ENCODE assay signal across 15 cellular contexts in the genomic region with DNA sequence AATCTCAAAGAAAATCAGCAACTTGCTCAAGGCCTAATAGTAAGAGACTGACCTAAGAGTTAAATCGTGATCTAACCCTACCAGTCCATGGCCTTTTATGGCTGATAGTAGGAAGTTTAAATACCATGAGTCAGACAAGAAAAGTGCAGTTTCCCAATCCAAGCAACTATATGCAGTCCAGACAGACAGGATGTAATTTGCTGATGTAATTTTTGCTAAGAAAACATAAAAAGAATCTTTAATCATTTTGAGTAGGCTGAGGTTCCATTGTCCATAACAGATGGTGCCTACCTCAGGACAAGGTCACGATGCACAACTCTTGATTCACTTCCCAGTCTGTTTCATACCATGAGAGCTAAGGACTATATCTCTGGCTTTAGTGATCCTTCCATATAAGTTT.
DNase-seq lines count a peak whose midpoint lies in the region; TF ChIP-seq lines count a peak whose summit lies in the region.
"Had no signal": no experiment of that assay in that cellular context is flagged by ENCODE, and none has a peak within 500 bp of the region (broad histone marks: within the 10 kb centered on the region; RNA-seq: fewer than 3 reads in every experiment).

No MANE protein-coding gene starts in this region.

- H3K36me3 ChIP-seq in breast epithelium (no peaks in the 10 kb centered on the region), testis (ENCODE audit: low read depth, missing control alignments) (no peaks in the 10 kb centered on the region)
- H3K36me3 ChIP-seq: ascending aorta had no signal

- peak; percentile 66 for DNase-seq in MCF 10A (ENCODE audit: unreplicated experiment)
- no peak for DNase-seq in breast epithelium (ENCODE audit: low spot score in 2 of 2)
- DNase-seq in RWPE1 (ENCODE audit: low spot score), result peak; percentile 30
- DNase-seq in fibroblast of pulmonary artery (ENCODE audit: low read depth), result peak; percentile 79
- DNase-seq in stromal cell of bone marrow (ENCODE audit: low read depth), result peak; percentile 34
- DNase-seq in activated CD4-positive, alpha-beta T cell treated with anti-CD3 and anti-CD28 coated beads for 4 hours, result no peak
- DNase-seq in HuH-7 (ENCODE audit: low spot score), result no peak
- no peak for DNase-seq in testis
- DNase-seq: activated CD4-positive, alpha-beta T cell treated with anti-CD3 and anti-CD28 coated beads, Interleukin-2, amount 50 U/mL, for 1 hour; DND-41; endodermal cell; occipital lobe; T-helper 2 cell had no signal

- TF ChIP-seq CTCF in MCF 10A (IDR thresholded peaks at IDR 0.05; ENCODE audit: unreplicated experiment) (no peak), breast epithelium (IDR thresholded peaks at IDR 0.05) (no peak), RWPE1 (conservative IDR thresholded peaks at IDR 0.05; ENCODE audit: low read depth) (no peak), fibroblast of pulmonary artery (IDR thresholded peaks at IDR 0.05; ENCODE audit: low read length, missing control alignments) (no peak), testis (IDR thresholded peaks at IDR 0.05) (no peak)

- H3K27ac ChIP-seq in breast epithelium (no peak overlapping the region), RWPE1 (no peak overlapping the region), testis (no peak overlapping the region)
- H3K27ac ChIP-seq: ascending aorta had no signal

- CTCF ChIA-PET in MCF 10A (lab: Yijun Ruan, JAX), result no interaction called here
- CTCF ChIA-PET in RWPE1 (lab: Yijun Ruan, JAX), result no interaction called here

- no TSS peak for BruUV-seq in MCF 10A (replicated peaks; lab: Mats Ljungman, UMichigan)

- POLR2A ChIA-PET in MCF 10A (lab: Yijun Ruan, JAX), result interaction anchor here (0.6 kb wide), 1 partner anchor 275 kb away, joined by 3 read pairs; no protein-coding TSS in a partner anchor
- POLR2A ChIA-PET in RWPE1 (lab: Yijun Ruan, JAX; ENCODE audit: low non-redundant PET), result no interaction called here

- WGBS in testis, 2 donors, result 63 to 71% methylated on average over 2 of the region's 2 CpGs

- intact Hi-C loops in MCF 10A (cut with micrococcal nuclease) (no loop called here), breast epithelium (cut with DNase I; ENCODE audit: low total_unique reads) (no loop called here), testis (cut with DNase I; ENCODE audit: low total_unique reads) (no loop called here)

- H3K4me1 Mint-ChIP-seq in MCF 10A (ENCODE audit: insufficient read depth, unreplicated experiment), result no peaks in the 10 kb centered on the region
- H3K4me1 Mint-ChIP-seq: endodermal cell, mesothelial cell of epicardium had no signal

- H3K4me1 ChIP-seq in breast epithelium (no peaks in the 10 kb centered on the region), testis (no peaks in the 10 kb centered on the region)
- H3K4me1 ChIP-seq: ascending aorta had no signal

- H3K27me3 Mint-ChIP-seq in MCF 10A (ENCODE audit: insufficient read depth, unreplicated experiment), result no peaks in the 10 kb centered on the region

- no peaks in the 10 kb centered on the region for H3K9me3 ChIP-seq in breast epithelium
- H3K9me3 ChIP-seq in testis, result no peaks in the 10 kb centered on the region
- H3K9me3 ChIP-seq: ascending aorta had no signal

- TF ChIP-seq POLR2A in breast epithelium (IDR thresholded peaks at IDR 0.05) (no peak), testis (IDR thresholded peaks at IDR 0.05) (no peak)

- peak overlapping the region; percentile 44 for H3K27ac Mint-ChIP-seq in MCF 10A (ENCODE audit: low read depth, unreplicated experiment)
- H3K27ac Mint-ChIP-seq: endodermal cell, mesothelial cell of epicardium had no signal

- H3K27me3 ChIP-seq in breast epithelium (no peaks in the 10 kb centered on the region), testis (no peaks in the 10 kb centered on the region)
- H3K27me3 ChIP-seq: ascending aorta had no signal

- H3K4me3 Mint-ChIP-seq in MCF 10A (ENCODE audit: unreplicated experiment), result no peak overlapping the region
- H3K4me3 Mint-ChIP-seq: endodermal cell, mesothelial cell of epicardium had no signal

- no peaks in the 10 kb centered on the region for H3K36me3 Mint-ChIP-seq in MCF 10A (ENCODE audit: insufficient read depth, unreplicated experiment)
- H3K36me3 Mint-ChIP-seq: mesothelial cell of epicardium had no signal

- H3K4me3 ChIP-seq in breast epithelium, result no peak overlapping the region
- no peak overlapping the region for H3K4me3 ChIP-seq in fibroblast of pulmonary artery (replicated peaks; ENCODE audit: low read depth, low read length)
- H3K4me3 ChIP-seq in testis, result no peak overlapping the region
- H3K4me3 ChIP-seq: ascending aorta had no signal

- peaks cover 30% of the 10 kb centered on the region for H3K9me3 Mint-ChIP-seq in MCF 10A (ENCODE audit: unreplicated experiment)

Comparison
In these comparisons a context has a peak if more than half of its experiments do, and no peak if none do; other contexts are left out.
1. DNase-seq: peak in MCF 10A (single experiment), RWPE1 (single experiment), fibroblast of pulmonary artery (single experiment) and stromal cell of bone marrow (single experiment); none in breast epithelium (0 of 2), activated CD4-positive, alpha-beta T cell treated with anti-CD3 and anti-CD28 coated beads for 4 hours (0 of 2), HuH-7 (single experiment) and testis (single experiment).